Comparison of ENCODE assay signal across 12 cellular contexts in the genomic region with DNA sequence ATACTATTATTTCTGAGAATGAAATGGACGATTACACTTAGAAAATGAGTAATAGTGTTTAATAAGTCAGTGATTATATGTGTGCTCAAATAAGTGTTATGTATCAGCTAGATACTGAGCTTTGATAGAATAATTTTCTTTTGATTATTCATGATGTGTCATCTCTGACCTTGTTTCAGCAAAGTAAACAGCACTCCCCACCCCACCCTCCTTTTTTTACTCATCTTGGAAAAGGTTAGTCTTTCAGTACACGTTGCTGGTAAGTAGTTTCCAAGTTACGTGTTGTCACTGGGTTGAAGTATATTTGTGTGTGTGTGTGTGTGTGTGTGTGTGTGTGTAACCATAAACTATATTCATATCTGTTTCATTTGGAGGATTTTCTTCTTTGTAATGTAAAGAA.
DNase-seq lines count a peak whose midpoint lies in the region; ATAC-seq lines count a peak whose summit lies in the region.
"Had no signal": no experiment of that assay in that cellular context is flagged by ENCODE, and none has a peak within 500 bp of the region (broad histone marks: within the 10 kb centered on the region; RNA-seq: fewer than 3 reads in every experiment).

No MANE protein-coding gene starts in this region.

- intact Hi-C loops in left ventricle myocardium superior (cut with micrococcal nuclease), result no loop called here
- intact Hi-C loops in sciatic nerve (cut with DNase I), result no loop called here

- H3K27me3 Mint-ChIP-seq in stimulated activated naive B cell treated with anti-CD40 and anti-IgM and Interleukin-4, amounts not matched to agents 10 μg/mL and 1 μg/mL and 100 μg/mL, for 72 hours, result no peaks in the 10 kb centered on the region
- H3K27me3 Mint-ChIP-seq: activated T-cell treated with anti-CD3 and anti-CD28 coated beads, Interleukin-2, amount 50 U/mL, for 24 hours; progenitor cell of endocrine pancreas had no signal

- no peaks in the 10 kb centered on the region for H3K36me3 Mint-ChIP-seq in stimulated activated naive B cell treated with anti-CD40 and anti-IgM and Interleukin-4, amounts not matched to agents 10 μg/mL and 1 μg/mL and 100 μg/mL, for 72 hours

- no peak overlapping the region for H3K4me3 Mint-ChIP-seq in stimulated activated naive B cell treated with anti-CD40 and anti-IgM and Interleukin-4, amounts not matched to agents 10 μg/mL and 1 μg/mL and 100 μg/mL, for 72 hours
- H3K4me3 Mint-ChIP-seq: activated T-cell treated with anti-CD3 and anti-CD28 coated beads, Interleukin-2, amount 50 U/mL, for 24 hours had no signal

- peaks cover 0 to 4% of the 10 kb centered on the region in 2 donors for H3K4me1 Mint-ChIP-seq in stimulated activated naive B cell treated with anti-CD40 and anti-IgM and Interleukin-4, amounts not matched to agents 10 μg/mL and 1 μg/mL and 100 μg/mL, for 72 hours

- H3K9me3 Mint-ChIP-seq in stimulated activated naive B cell treated with anti-CD40 and anti-IgM and Interleukin-4, amounts not matched to agents 10 μg/mL and 1 μg/mL and 100 μg/mL, for 72 hours, result no peaks in the 10 kb centered on the region
- H3K9me3 Mint-ChIP-seq: activated T-cell treated with anti-CD3 and anti-CD28 coated beads, Interleukin-2, amount 50 U/mL, for 24 hours had no signal

- no peak overlapping the region for H3K27ac Mint-ChIP-seq in stimulated activated naive B cell treated with anti-CD40 and anti-IgM and Interleukin-4, amounts not matched to agents 10 μg/mL and 1 μg/mL and 100 μg/mL, for 72 hours
- H3K27ac Mint-ChIP-seq: activated T-cell treated with anti-CD3 and anti-CD28 coated beads, Interleukin-2, amount 50 U/mL, for 24 hours; progenitor cell of endocrine pancreas had no signal

- DNase-seq in GM03348 (ENCODE audit: low spot score) (peak; percentile 61), NCI-H69 (lab: John Stamatoyannopoulos, UW) (peak; percentile 14), epithelial cell of prostate (ENCODE audit: low read depth, low spot score) (peak; percentile 92), non-pigmented ciliary epithelial cell (ENCODE audit: low read depth) (peak; percentile 53), left ventricle myocardium superior (no peak), sciatic nerve (ENCODE audit: low spot score) (no peak), substantia nigra (lab: John Stamatoyannopoulos, UW) (no peak)
- no peak for DNase-seq in stimulated activated naive B cell treated with anti-CD40 and anti-IgM and Interleukin-4, amounts not matched to agents 10 μg/mL and 1 μg/mL and 100 μg/mL, for 72 hours
- DNase-seq: activated T-cell treated with anti-CD3 and anti-CD28 coated beads, Interleukin-2, amount 50 U/mL, for 24 hours; left cardiac atrium; NCI-H2171 had no signal

- ATAC-seq in stimulated activated naive B cell treated with anti-CD40 and anti-IgM and Interleukin-4, amounts not matched to agents 10 μg/mL and 1 μg/mL and 100 μg/mL, for 72 hours (replicated peaks), result no peak
- ATAC-seq in left ventricle myocardium superior (no peak), sciatic nerve (no peak)

- peak overlapping the region; percentile 58 for H3K27ac ChIP-seq in epithelial cell of prostate
- no peak overlapping the region for H3K27ac ChIP-seq in substantia nigra (ENCODE audit: low read depth, low read length, poor library complexity, severe bottlenecking)

Comparison
In these comparisons a context has a peak if more than half of its experiments do, and no peak if none do; other contexts are left out.
1. DNase-seq: peak in GM03348 (single experiment), NCI-H69 (single experiment), epithelial cell of prostate (single experiment) and non-pigmented ciliary epithelial cell (single experiment); none in stimulated activated naive B cell treated with anti-CD40 and anti-IgM and Interleukin-4, amounts not matched to agents 10 μg/mL and 1 μg/mL and 100 μg/mL, for 72 hours (single experiment), left ventricle myocardium superior (single experiment), sciatic nerve (single experiment) and substantia nigra (0 of 49).